Comparison of ENCODE assay signal across 1 cellular context in the genomic region with DNA sequence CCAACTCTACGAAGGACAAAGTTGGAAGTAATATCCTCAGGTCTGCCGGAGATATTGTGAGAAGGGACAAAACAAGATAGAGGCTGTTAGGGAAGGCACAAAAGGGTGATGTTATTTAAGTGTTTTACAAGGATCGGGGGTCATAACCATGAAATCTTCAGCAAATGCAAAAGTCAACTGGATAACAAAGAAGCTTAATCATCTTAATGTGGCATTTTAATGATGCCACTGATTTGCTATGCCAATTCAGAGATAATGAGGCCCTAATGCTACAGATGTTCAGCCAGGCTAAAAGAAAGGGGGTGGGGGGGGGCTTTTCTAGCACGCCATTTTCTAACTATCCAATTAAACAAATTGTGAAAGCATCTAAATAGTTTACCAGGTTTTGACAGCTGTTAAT.
TF ChIP-seq lines count a peak whose summit lies in the region.

No MANE protein-coding gene starts in this region.

TF ChIP-seq in GM23338, 12 proteins besides CTCF, POLR2A, EP300 and RAD21 (continued from another document):
- TF ChIP-seq, protein P1, sequence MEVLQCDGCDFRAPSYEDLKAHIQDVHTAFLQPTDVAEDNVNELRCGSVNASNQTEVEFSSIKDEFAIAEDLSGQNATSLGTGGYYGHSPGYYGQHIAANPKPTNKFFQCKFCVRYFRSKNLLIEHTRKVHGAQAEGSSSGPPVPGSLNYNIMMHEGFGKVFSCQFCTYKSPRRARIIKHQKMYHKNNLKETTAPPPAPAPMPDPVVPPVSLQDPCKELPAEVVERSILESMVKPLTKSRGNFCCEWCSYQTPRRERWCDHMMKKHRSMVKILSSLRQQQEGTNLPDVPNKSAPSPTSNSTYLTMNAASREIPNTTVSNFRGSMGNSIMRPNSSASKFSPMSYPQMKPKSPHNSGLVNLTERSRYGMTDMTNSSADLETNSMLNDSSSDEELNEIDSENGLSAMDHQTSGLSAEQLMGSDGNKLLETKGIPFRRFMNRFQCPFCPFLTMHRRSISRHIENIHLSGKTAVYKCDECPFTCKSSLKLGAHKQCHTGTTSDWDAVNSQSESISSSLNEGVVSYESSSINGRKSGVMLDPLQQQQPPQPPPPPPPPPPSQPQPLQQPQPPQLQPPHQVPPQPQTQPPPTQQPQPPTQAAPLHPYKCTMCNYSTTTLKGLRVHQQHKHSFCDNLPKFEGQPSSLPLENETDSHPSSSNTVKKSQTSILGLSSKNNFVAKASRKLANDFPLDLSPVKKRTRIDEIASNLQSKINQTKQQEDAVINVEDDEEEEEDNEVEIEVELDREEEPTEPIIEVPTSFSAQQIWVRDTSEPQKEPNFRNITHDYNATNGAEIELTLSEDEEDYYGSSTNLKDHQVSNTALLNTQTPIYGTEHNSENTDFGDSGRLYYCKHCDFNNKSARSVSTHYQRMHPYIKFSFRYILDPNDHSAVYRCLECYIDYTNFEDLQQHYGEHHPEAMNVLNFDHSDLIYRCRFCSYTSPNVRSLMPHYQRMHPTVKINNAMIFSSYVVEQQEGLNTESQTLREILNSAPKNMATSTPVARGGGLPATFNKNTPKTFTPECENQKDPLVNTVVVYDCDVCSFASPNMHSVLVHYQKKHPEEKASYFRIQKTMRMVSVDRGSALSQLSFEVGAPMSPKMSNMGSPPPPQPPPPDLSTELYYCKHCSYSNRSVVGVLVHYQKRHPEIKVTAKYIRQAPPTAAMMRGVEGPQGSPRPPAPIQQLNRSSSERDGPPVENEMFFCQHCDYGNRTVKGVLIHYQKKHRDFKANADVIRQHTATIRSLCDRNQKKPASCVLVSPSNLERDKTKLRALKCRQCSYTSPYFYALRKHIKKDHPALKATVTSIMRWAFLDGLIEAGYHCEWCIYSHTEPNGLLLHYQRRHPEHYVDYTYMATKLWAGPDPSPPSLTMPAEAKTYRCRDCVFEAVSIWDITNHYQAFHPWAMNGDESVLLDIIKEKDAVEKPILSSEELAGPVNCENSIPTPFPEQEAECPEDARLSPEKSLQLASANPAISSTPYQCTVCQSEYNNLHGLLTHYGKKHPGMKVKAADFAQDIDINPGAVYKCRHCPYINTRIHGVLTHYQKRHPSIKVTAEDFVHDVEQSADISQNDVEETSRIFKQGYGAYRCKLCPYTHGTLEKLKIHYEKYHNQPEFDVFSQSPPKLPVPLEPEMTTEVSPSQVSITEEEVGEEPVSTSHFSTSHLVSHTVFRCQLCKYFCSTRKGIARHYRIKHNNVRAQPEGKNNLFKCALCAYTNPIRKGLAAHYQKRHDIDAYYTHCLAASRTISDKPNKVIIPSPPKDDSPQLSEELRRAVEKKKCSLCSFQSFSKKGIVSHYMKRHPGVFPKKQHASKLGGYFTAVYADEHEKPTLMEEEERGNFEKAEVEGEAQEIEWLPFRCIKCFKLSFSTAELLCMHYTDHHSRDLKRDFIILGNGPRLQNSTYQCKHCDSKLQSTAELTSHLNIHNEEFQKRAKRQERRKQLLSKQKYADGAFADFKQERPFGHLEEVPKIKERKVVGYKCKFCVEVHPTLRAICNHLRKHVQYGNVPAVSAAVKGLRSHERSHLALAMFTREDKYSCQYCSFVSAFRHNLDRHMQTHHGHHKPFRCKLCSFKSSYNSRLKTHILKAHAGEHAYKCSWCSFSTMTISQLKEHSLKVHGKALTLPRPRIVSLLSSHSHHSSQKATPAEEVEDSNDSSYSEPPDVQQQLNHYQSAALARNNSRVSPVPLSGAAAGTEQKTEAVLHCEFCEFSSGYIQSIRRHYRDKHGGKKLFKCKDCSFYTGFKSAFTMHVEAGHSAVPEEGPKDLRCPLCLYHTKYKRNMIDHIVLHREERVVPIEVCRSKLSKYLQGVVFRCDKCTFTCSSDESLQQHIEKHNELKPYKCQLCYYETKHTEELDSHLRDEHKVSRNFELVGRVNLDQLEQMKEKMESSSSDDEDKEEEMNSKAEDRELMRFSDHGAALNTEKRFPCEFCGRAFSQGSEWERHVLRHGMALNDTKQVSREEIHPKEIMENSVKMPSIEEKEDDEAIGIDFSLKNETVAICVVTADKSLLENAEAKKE (CRISPR knock-in tag; IDR thresholded peaks at IDR 0.05) = no peak
- TF ChIP-seq JUNB (IDR thresholded peaks at IDR 0.05; ENCODE audit: unreplicated experiment) (no peak), POLR2AphosphoS5 (IDR thresholded peaks at IDR 0.05; ENCODE audit: low read depth) (no peak), ZNF331 (CRISPR knock-in tag; IDR thresholded peaks at IDR 0.05; ENCODE audit: low read depth) (no peak), EZH2phosphoT487 (IDR thresholded peaks at IDR 0.05; ENCODE audit: unreplicated experiment) (no peak), STAT1 (IDR thresholded peaks at IDR 0.05; ENCODE audit: unreplicated experiment) (no peak), REST (IDR thresholded peaks at IDR 0.05; ENCODE audit: unreplicated experiment) (no peak)
